3 cellular contexts compared by ENCODE assay signal in genomic region chr5:174810796-174811195, GRCh38.
"Had no signal": no experiment of that assay in that cellular context is flagged by ENCODE, and none has a peak within 500 bp of the region (broad histone marks: within the 10 kb centered on the region; RNA-seq: fewer than 3 reads in every experiment).

No MANE protein-coding gene starts in this region.

- H3K4me3 ChIP-seq: GM12878 had no signal

- DNase-seq: GDM1, GF-D8 had no signal

- ATAC-seq: GM12878 had no signal
